ENCODE assay signal across 10 cellular contexts in genomic region chr6:32819729-32820128, GRCh38. TPM values are rescaled to one million over a fixed set of nuclear protein-coding genes. Genes with fewer than 3 reads are reported as not detected.
DNase-seq lines count a peak whose midpoint lies in the region; ATAC-seq, FAIRE-seq and TF ChIP-seq lines count a peak whose summit lies in the region.
"Had no signal": no experiment of that assay in that cellular context is flagged by ENCODE, and none has a peak within 500 bp of the region (broad histone marks: within the 10 kb centered on the region; RNA-seq: fewer than 3 reads in every experiment).

No MANE protein-coding gene starts in this region.

- DNase-seq in GM04503 (ENCODE audit: low read depth) (peak; percentile 60), epithelial cell of esophagus (ENCODE audit: low read depth) (peak; percentile 98), psoas muscle (no peak), D721Med (ENCODE audit: insufficient read length, low spot score) (no peak), NCI-H345 (lab: John Stamatoyannopoulos, UW) (no peak)
- DNase-seq: KG1, NCI-H526 treated with DMSO at 0.1 percent for 48 hours, pancreas had no signal

- H3K9ac ChIP-seq in OCI-LY1 (ENCODE audit: low read length), result no peak overlapping the region

- TF ChIP-seq CTCF in OCI-LY1 (IDR thresholded peaks at IDR 0.05; ENCODE audit: low read length), result no peak
- TF ChIP-seq CTCF in epithelial cell of esophagus (IDR thresholded peaks at IDR 0.05; ENCODE audit: insufficient read depth, low read depth, low read length, missing control alignments), result no peak
- TF ChIP-seq CTCF in psoas muscle (IDR thresholded peaks at IDR 0.05), result no peak
- no peak for TF ChIP-seq CTCF in D721Med (IDR thresholded peaks at IDR 0.05; ENCODE audit: insufficient read depth, missing control alignments)

- H3K9me3 ChIP-seq in OCI-LY1 (ENCODE audit: low read length) (no peaks in the 10 kb centered on the region), psoas muscle (no peaks in the 10 kb centered on the region)
- H3K9me3 ChIP-seq: pancreas had no signal

- H3K27me3 ChIP-seq in OCI-LY1 (ENCODE audit: insufficient read depth, low read length) (no peaks in the 10 kb centered on the region), psoas muscle (ENCODE audit: insufficient read depth in 3 of 3, low read length in 2 of 3) (no peaks in the 10 kb centered on the region)
- H3K27me3 ChIP-seq: pancreas had no signal

- H3K4me2 ChIP-seq in OCI-LY1 (ENCODE audit: low read length), result no peak overlapping the region

- peaks cover 72% of the 10 kb centered on the region for H3K4me1 ChIP-seq in OCI-LY1 (ENCODE audit: insufficient read depth, low read length, severe bottlenecking)
- peaks cover 3% of the 10 kb centered on the region for H3K4me1 ChIP-seq in psoas muscle
- H3K4me1 ChIP-seq: pancreas had no signal

- H3K4me3 ChIP-seq in OCI-LY1 (ENCODE audit: low read depth, low read length, poor library complexity, severe bottlenecking) (no peak overlapping the region), epithelial cell of esophagus (ENCODE audit: low read length) (no peak overlapping the region), psoas muscle (no peak overlapping the region)
- H3K4me3 ChIP-seq: pancreas had no signal

- H3K36me3 ChIP-seq in OCI-LY1 (ENCODE audit: insufficient read depth, low read length), result no peaks in the 10 kb centered on the region
- H3K36me3 ChIP-seq in psoas muscle (ENCODE audit: insufficient read depth in 1 of 2, low read depth in 1 of 2), result no peaks in the 10 kb centered on the region
- H3K36me3 ChIP-seq: pancreas had no signal

- H3K9me2 ChIP-seq in OCI-LY1 (ENCODE audit: low read depth, low read length), result no peaks in the 10 kb centered on the region

- no peaks in the 10 kb centered on the region for H3K79me2 ChIP-seq in OCI-LY1 (ENCODE audit: insufficient read depth, low read length)

- H3K27ac ChIP-seq in OCI-LY1 (ENCODE audit: low read depth, low read length, poor library complexity, severe bottlenecking), result peak overlapping the region; percentile 36
- H3K27ac ChIP-seq in psoas muscle, result no peak overlapping the region
- H3K27ac ChIP-seq: pancreas had no signal

- no peak for FAIRE-seq in D721Med (lab: Jason Lieb, UNC)
- FAIRE-seq: pancreas had no signal

- H3F3A ChIP-seq in OCI-LY1 (ENCODE audit: insufficient read depth, low read length), result no peaks in the 10 kb centered on the region

- intact Hi-C loops in psoas muscle (cut with DNase I), result no loop called here

- no peak overlapping the region for H2AFZ ChIP-seq in OCI-LY1 (ENCODE audit: low read length)

- ATAC-seq in psoas muscle (peak; percentile 64 to 83 (median 80)), HG02840 (IDR thresholded peaks at IDR 0.05; ENCODE audit: low FRiP score, unreplicated experiment) (no peak)
- ATAC-seq: pancreas had no signal

- H4K20me1 ChIP-seq in OCI-LY1 (ENCODE audit: insufficient read depth, low read length), result no peaks in the 10 kb centered on the region

- 43 to 59% (median 46%) methylated on average over 3 of the region's 3 CpGs for WGBS in psoas muscle, 3 donors

RNA-seq across cellular contexts. Expression of gene HLA-DOB, which starts 2.9 kb away (rescaled TPM):
- under 1 TPM in 1 of 4 donors, not detected in 3; 0.21 TPM for total RNA-seq in psoas muscle
- under 1 TPM; 0.10 to 0.25 (median 0.18) TPM for polyA plus RNA-seq in psoas muscle

RNA-seq across cellular contexts. Expression of gene TAP2, which starts 18.8 kb away (rescaled TPM):
- 10 to 100 TPM; 13.6 to 18.5 (median 16.5) TPM for total RNA-seq in psoas muscle
- 10 to 100 TPM in 1 of 3 donors, 1 to 10 TPM in 2; 7.6 to 16.6 (median 7.7) TPM for polyA plus RNA-seq in psoas muscle

RNA-seq across cellular contexts. Expression of gene PSMB8, which starts 24.1 kb away (rescaled TPM):
- 10 to 100 TPM in 3 of 4 donors, 1 to 10 TPM in 1; 7.0 to 10.8 (median 10.2) TPM for total RNA-seq in psoas muscle
- polyA plus RNA-seq in psoas muscle, result 10 to 100 TPM in 2 of 3 donors, 1 to 10 TPM in 1; 7.7 to 19.2 (median 14.2) TPM

RNA-seq across cellular contexts. Expression of gene TAP1, which starts 33.8 kb away (rescaled TPM):
- 10 to 100 TPM; 14.1 to 23.5 (median 16.8) TPM for total RNA-seq in psoas muscle
- 10 to 100 TPM; 15.2 to 21.7 (median 17.7) TPM for polyA plus RNA-seq in psoas muscle

RNA-seq across cellular contexts. Expression of gene PSMB9, which starts 34.3 kb away (rescaled TPM):
- 10 to 100 TPM in 2 of 4 donors, 1 to 10 TPM in 2; 6.6 to 10.5 (median 10.0) TPM for total RNA-seq in psoas muscle
- 10 to 100 TPM in 2 of 3 donors, 1 to 10 TPM in 1; 8.0 to 18.0 (median 13.2) TPM for polyA plus RNA-seq in psoas muscle

Comparison
In these comparisons a context has a peak if more than half of its experiments do, and no peak if none do; other contexts are left out.
1. DNase-seq: peak in GM04503 (single experiment) and epithelial cell of esophagus (single experiment); none in psoas muscle (0 of 2), D721Med (single experiment) and NCI-H345 (single experiment).